Comparison of ENCODE assay signal across 14 cellular contexts in the genomic region with DNA sequence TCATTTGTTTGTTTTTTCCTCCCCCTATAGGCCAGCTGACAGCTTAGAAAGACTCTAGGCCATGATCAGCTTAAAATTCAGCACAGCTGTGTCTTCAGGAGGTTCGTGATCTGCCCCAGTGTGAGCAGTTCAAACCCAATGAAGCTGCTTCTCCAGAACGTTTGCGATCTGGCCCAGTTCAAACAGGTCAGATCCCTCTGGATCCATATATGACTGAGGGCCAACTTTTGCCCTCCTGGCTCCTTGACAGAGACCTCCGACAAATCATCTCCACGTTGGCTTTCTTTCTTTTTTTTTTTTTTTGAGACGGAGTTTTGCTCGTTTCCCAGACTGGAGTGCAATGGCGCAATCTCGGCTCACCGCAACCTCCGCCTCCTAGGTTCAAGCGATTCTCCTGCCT. TPM values are rescaled to one million over a fixed set of nuclear protein-coding genes. Genes with fewer than 3 reads are reported as not detected.
DNase-seq lines count a peak whose midpoint lies in the region; ATAC-seq and TF ChIP-seq lines count a peak whose summit lies in the region.
"Had no signal": no experiment of that assay in that cellular context is flagged by ENCODE, and none has a peak within 500 bp of the region (broad histone marks: within the 10 kb centered on the region; RNA-seq: fewer than 3 reads in every experiment).

No MANE protein-coding gene starts in this region.

- H3K9me3 Mint-ChIP-seq in nephron progenitor cell: peaks cover 28% of the 10 kb centered on the region

- peak overlapping the region; percentile 19 for H3K27ac Mint-ChIP-seq in nephron progenitor cell

- H3K9ac ChIP-seq in Karpas-422 (ENCODE audit: low read length): no peak overlapping the region

- H3K9me2 ChIP-seq in Karpas-422 (replicated peaks; ENCODE audit: insufficient read depth, low read length): no peaks in the 10 kb centered on the region

- intact Hi-C loops in body of pancreas (cut with DNase I) (no loop called here), upper lobe of right lung (cut with DNase I) (no loop called here), psoas muscle (cut with DNase I) (no loop called here)

- H3K4me3 ChIP-seq in Karpas-422 (ENCODE audit: low read length) (no peak overlapping the region), body of pancreas (no peak overlapping the region), upper lobe of right lung (no peak overlapping the region), psoas muscle (no peak overlapping the region)
- H3K4me3 ChIP-seq: HAP-1 had no signal

- TF ChIP-seq POLR2A in body of pancreas (IDR thresholded peaks at IDR 0.05): no peak

- DNase-seq in Karpas-422 (no peak), body of pancreas (no peak), nephron progenitor cell (no peak), upper lobe of right lung (peak; percentile 6), NCI-H1436 (lab: John Stamatoyannopoulos, UW) (no peak), psoas muscle (no peak)
- DNase-seq: C1 segment of cervical spinal cord; CD4-positive, alpha-beta T cell; DMS79; EL had no signal

- no peaks in the 10 kb centered on the region for H4K20me1 ChIP-seq in Karpas-422 (ENCODE audit: insufficient read depth, low read depth, low read length)

- H3K27ac ChIP-seq in Karpas-422 (ENCODE audit: low read length) (0 out of 2 replicates have a peak overlapping the region, but pooled peaks have one; percentile 30), body of pancreas (peak overlapping the region in 3 of 4 donors; percentile 65 to 84 (median 77)), upper lobe of right lung (no peak overlapping the region), psoas muscle (no peak overlapping the region)
- H3K27ac ChIP-seq: HL-60 had no signal

- no peak overlapping the region for H3K4me2 ChIP-seq in Karpas-422 (ENCODE audit: low read depth, low read length, poor library complexity, severe bottlenecking)

- H3K27me3 Mint-ChIP-seq in nephron progenitor cell (ENCODE audit: low read depth, poor library complexity): peaks cover 10% of the 10 kb centered on the region
- H3K27me3 Mint-ChIP-seq: B cell; CD4-positive, alpha-beta T cell had no signal

- peaks cover 12% of the 10 kb centered on the region for H3K9me3 ChIP-seq in Karpas-422 (ENCODE audit: low read length)
- no peaks in the 10 kb centered on the region for H3K9me3 ChIP-seq in body of pancreas
- peaks cover 3% of the 10 kb centered on the region for H3K9me3 ChIP-seq in upper lobe of right lung
- peaks cover 6% of the 10 kb centered on the region for H3K9me3 ChIP-seq in psoas muscle
- H3K9me3 ChIP-seq: HAP-1 had no signal

- no peaks in the 10 kb centered on the region for H3K79me2 ChIP-seq in Karpas-422 (ENCODE audit: low read length)

- no peaks in the 10 kb centered on the region for H3K27me3 ChIP-seq in Karpas-422 (ENCODE audit: low read length)
- H3K27me3 ChIP-seq in body of pancreas: no peaks in the 10 kb centered on the region
- no peaks in the 10 kb centered on the region for H3K27me3 ChIP-seq in upper lobe of right lung
- no peaks in the 10 kb centered on the region for H3K27me3 ChIP-seq in psoas muscle (ENCODE audit: insufficient read depth in 3 of 3, low read length in 2 of 3)

- no peak overlapping the region for H2AFZ ChIP-seq in Karpas-422 (ENCODE audit: low read length)

- H3K36me3 ChIP-seq in Karpas-422 (ENCODE audit: insufficient read depth, low read length) (peaks cover 2% of the 10 kb centered on the region; the same call in 1 of the 2 replicates), body of pancreas (replicated peaks in 1 of 2; ENCODE audit: insufficient read depth in 1 of 2, low read depth in 2 of 2) (no peaks in the 10 kb centered on the region), upper lobe of right lung (no peaks in the 10 kb centered on the region), psoas muscle (ENCODE audit: insufficient read depth in 1 of 2, low read depth in 1 of 2) (no peaks in the 10 kb centered on the region)
- H3K36me3 ChIP-seq: HAP-1 had no signal

- WGBS in body of pancreas, 2 donors: 71 to 74% methylated on average over 12 of the region's 12 CpGs
- WGBS in psoas muscle, 3 donors: 72 to 77% (median 73%) methylated on average over 12 of the region's 12 CpGs

- no peak for ATAC-seq in body of pancreas
- no peak for ATAC-seq in upper lobe of right lung
- no peak for ATAC-seq in psoas muscle
- no peak for ATAC-seq in HG03460 (IDR thresholded peaks at IDR 0.05; ENCODE audit: unreplicated experiment)

- peaks cover 11% of the 10 kb centered on the region for H3K36me3 Mint-ChIP-seq in nephron progenitor cell (ENCODE audit: low read depth)

- H3K4me1 Mint-ChIP-seq in nephron progenitor cell: peaks cover 42% of the 10 kb centered on the region

- H3K4me1 ChIP-seq in Karpas-422 (ENCODE audit: low read length) (peaks cover 34% of the 10 kb centered on the region), body of pancreas (peaks cover 42% of the 10 kb centered on the region), upper lobe of right lung (no peaks in the 10 kb centered on the region), psoas muscle (no peaks in the 10 kb centered on the region)
- H3K4me1 ChIP-seq: HAP-1 had no signal

- H3K4me3 Mint-ChIP-seq in nephron progenitor cell: no peak overlapping the region
- H3K4me3 Mint-ChIP-seq: B cell; CD4-positive, alpha-beta T cell had no signal

- TF ChIP-seq CTCF in body of pancreas (IDR thresholded peaks at IDR 0.05) (no peak), nephron progenitor cell (IDR thresholded peaks at IDR 0.05) (no peak), upper lobe of right lung (IDR thresholded peaks at IDR 0.05) (no peak), psoas muscle (IDR thresholded peaks at IDR 0.05) (no peak)

RNA-seq across cellular contexts. Expression of a gene that starts 50.2 kb away (rescaled TPM):
- total RNA-seq in Karpas-422 (2014; rRNA removed; shearing (Covaris generic); ENCODE audit: low replicate concordance): 31.0 and 57.3 TPM in 2 replicates
- total RNA-seq in body of pancreas (10 to 100 TPM; 15.8 to 22.8 TPM), upper lobe of right lung (12.3 TPM), psoas muscle (1 to 10 TPM; 2.4 to 5.1 (median 2.8) TPM)
- polyA plus RNA-seq in psoas muscle: 1 to 10 TPM in 2 of 3 donors, under 1 TPM in 1; 0.89 to 2.6 (median 1.2) TPM

Comparison
In these comparisons a context has a peak if more than half of its experiments do, and no peak if none do; other contexts are left out.
1. H3K27ac ChIP-seq: peak in Karpas-422 (single experiment) and body of pancreas (3 of 4); none in upper lobe of right lung (single experiment) and psoas muscle (single experiment).